In genomic region chr4:153416456-153416855, GRCh38 we compare ENCODE assay signal across 6 cellular contexts. TPM values are rescaled to one million over a fixed set of nuclear protein-coding genes. Genes with fewer than 3 reads are reported as not detected.
DNase-seq lines count a peak whose midpoint lies in the region; ATAC-seq, FAIRE-seq and TF ChIP-seq lines count a peak whose summit lies in the region.
"Not testable (repeated sequence)": the region's sequence is repeated elsewhere in the genome, so short reads cannot be mapped to it uniquely, and the experiment has no call there.

No MANE protein-coding gene starts in this region.

- H2BK15ac ChIP-seq in H1 (ENCODE audit: low read length), result not testable (repeated sequence)

- H3K23ac ChIP-seq in H1 (ENCODE audit: insufficient read length), result not testable (repeated sequence)

- H2BK5ac ChIP-seq in H1 (ENCODE audit: low read depth, low read length), result not testable (repeated sequence)

- H3K9me3 Mint-ChIP-seq in osteocyte (ENCODE audit: unreplicated experiment), result not testable (repeated sequence)

- POLR2A ChIA-PET in A549 (lab: Yijun Ruan, JAX), result interaction anchor here (0.6 kb wide), 1 partner anchor 8 kb away, joined by 3 read pairs; no protein-coding TSS in a partner anchor
- POLR2A ChIA-PET in HCT116 (lab: Charles Lee); H1 (lab: Charles Lee; ENCODE audit: partially characterized antibody): not testable (repeated sequence)

- not testable (repeated sequence) for TF ChIP-seq RAD21 in A549 (conservative IDR thresholded peaks at IDR 0.05 in 1 of 2, IDR thresholded peaks at IDR 0.05 in 1 of 2); HCT116 (IDR thresholded peaks at IDR 0.05; ENCODE audit: low read depth); Ishikawa (IDR thresholded peaks at IDR 0.05; ENCODE audit: low read depth); H1 (IDR thresholded peaks at IDR 0.05 in 1 of 2, conservative IDR thresholded peaks at IDR 0.05 in 1 of 2; ENCODE audit: low read depth in 2 of 2, low read length in 2 of 2)

- H3K4me3 ChIP-seq in A549; HCT116 (replicated peaks in 1 of 2; ENCODE audit: low read depth in 1 of 2, low read length in 2 of 2); SU-DHL-6 (ENCODE audit: insufficient read depth, low read length, poor library complexity, severe bottlenecking); H1 (ENCODE audit: extremely low read depth in 1 of 4, insufficient read depth in 2 of 4, low read depth in 3 of 4, low read length in 4 of 4): not testable (repeated sequence)

- H2BK12ac ChIP-seq in H1 (ENCODE audit: low read depth, low read length), result not testable (repeated sequence)

- H3K4ac ChIP-seq in H1 (replicated peaks; ENCODE audit: insufficient read length, low read depth, low read length), result not testable (repeated sequence)

- not testable (repeated sequence) for TF ChIP-seq POLR2A in A549 (IDR thresholded peaks at IDR 0.05; ENCODE audit: low read length); HCT116 (IDR thresholded peaks at IDR 0.05; ENCODE audit: borderline replicate concordance, extremely low read depth, insufficient read depth, insufficient read length); H1 (IDR thresholded peaks at IDR 0.05; ENCODE audit: control extremely low read depth in 1 of 2, low read depth in 2 of 2, low read length in 2 of 2)

- not testable (repeated sequence) for H3K9ac ChIP-seq in HCT116 (ENCODE audit: low read length); SU-DHL-6 (ENCODE audit: low read length); H1 (replicated peaks in 1 of 4; ENCODE audit: extremely low read depth in 1 of 4, low read depth in 3 of 4, low read length in 3 of 4)

- not testable (repeated sequence) for BruUV-seq in HCT116 (replicated peaks; lab: Mats Ljungman, UMichigan)

- H4K8ac ChIP-seq in H1 (ENCODE audit: extremely low read depth, insufficient read depth, low read length), result not testable (repeated sequence)

- H2AFZ ChIP-seq in HCT116 (ENCODE audit: low read depth, low read length, poor library complexity, severe bottlenecking); SU-DHL-6 (ENCODE audit: low read depth, low read length, severe bottlenecking); H1 (ENCODE audit: low read length): not testable (repeated sequence)

- not testable (repeated sequence) for H3K4me2 ChIP-seq in A549; HCT116 (ENCODE audit: low read length); H1 (ENCODE audit: insufficient read depth in 1 of 2, low read depth in 2 of 2, low read length in 2 of 2)
- peak overlapping the region; percentile 21 for H3K4me2 ChIP-seq in SU-DHL-6 (ENCODE audit: low read depth, low read length, poor library complexity, severe bottlenecking)

- H2AK5ac ChIP-seq in H1 (ENCODE audit: low read depth, low read length), result not testable (repeated sequence)

- H3K79me2 ChIP-seq in HCT116 (ENCODE audit: insufficient read depth, low read length); SU-DHL-6 (ENCODE audit: insufficient read depth, low read length); H1 (ENCODE audit: control insufficient read depth in 1 of 2, insufficient read depth in 2 of 2, low read length in 2 of 2): not testable (repeated sequence)

- intact Hi-C loops in HCT116 (cut with micrococcal nuclease), result not testable (repeated sequence)

- not testable (repeated sequence) for H3K23me2 ChIP-seq in H1 (ENCODE audit: low read depth, low read length)

- not testable (repeated sequence) for H3K18ac ChIP-seq in H1 (ENCODE audit: extremely low read depth, low read length)

- not testable (repeated sequence) for H3K36me3 ChIP-seq in HCT116 (ENCODE audit: control insufficient read depth in 1 of 2, insufficient read depth in 2 of 2, low read length in 2 of 2); SU-DHL-6 (ENCODE audit: low read length); H1 (ENCODE audit: control insufficient read depth in 2 of 4, insufficient read depth in 4 of 4, low read length in 3 of 4)

- CTCF ChIA-PET in A549 (lab: Yijun Ruan, JAX); HCT116 (lab: Charles Lee): not testable (repeated sequence)
- CTCF ChIA-PET in H1 (lab: Charles Lee; ENCODE audit: partially characterized antibody), result interaction anchor here (0.6 to 1.4 kb wide), 6 partner anchors 16 to 227 kb away, joined by 3 to 7 read pairs (median 3); no protein-coding TSS in a partner anchor

- H3K14ac ChIP-seq in H1 (ENCODE audit: insufficient read length), result not testable (repeated sequence)

- H3K27me3 ChIP-seq in HCT116 (ENCODE audit: insufficient read depth, low read length); SU-DHL-6 (ENCODE audit: low read length); H1 (replicated peaks in 1 of 4; ENCODE audit: control insufficient read depth in 3 of 4, extremely low read depth in 1 of 4, insufficient read depth in 3 of 4, low read length in 3 of 4): not testable (repeated sequence)

- not testable (repeated sequence) for H3K9me3 ChIP-seq in A549; HCT116 (ENCODE audit: control insufficient read depth in 1 of 2, insufficient read depth in 1 of 2, low read depth in 1 of 2, low read length in 2 of 2); SU-DHL-6 (ENCODE audit: insufficient read depth, low read length); H1 (ENCODE audit: insufficient read depth in 2 of 2, low read depth in 1 of 2, low read length in 1 of 2)

- H3K4me1 ChIP-seq in A549; HCT116 (ENCODE audit: control insufficient read depth in 1 of 2, insufficient read depth in 2 of 2, low read length in 2 of 2); H1 (replicated peaks in 1 of 4; ENCODE audit: control insufficient read depth in 3 of 4, insufficient read depth in 4 of 4, low read length in 3 of 4): not testable (repeated sequence)

- DNase-seq in A549 (ENCODE audit: low read depth in 1 of 2, low spot score in 1 of 2); HCT116 (ENCODE audit: low read depth, low spot score); H1 (ENCODE audit: low read depth in 1 of 2, low spot score in 2 of 2): not testable (repeated sequence)
- peak; percentile 11 for DNase-seq in osteocyte (ENCODE audit: extremely low spot score, unreplicated experiment)

- H3K4me1 Mint-ChIP-seq in osteocyte (ENCODE audit: unreplicated experiment), result peaks cover 19% of the 10 kb centered on the region

- not testable (repeated sequence) for ATAC-seq in A549, HCT116

- H4K91ac ChIP-seq in H1 (replicated peaks; ENCODE audit: insufficient read length, low read length), result not testable (repeated sequence)

- not testable (repeated sequence) for H2BK120ac ChIP-seq in H1 (replicated peaks; ENCODE audit: low read depth, low read length)

- TF ChIP-seq CTCF in A549 (IDR thresholded peaks at IDR 0.05); HCT116 (IDR thresholded peaks at IDR 0.05 in 2 of 3, conservative IDR thresholded peaks at IDR 0.05 in 1 of 3; ENCODE audit: borderline replicate concordance in 1 of 3, insufficient read depth in 1 of 3, low read depth in 2 of 3, low read length in 2 of 3); SU-DHL-6 (IDR thresholded peaks at IDR 0.05; ENCODE audit: insufficient read depth, low read length, poor library complexity, severe bottlenecking); H1 (IDR thresholded peaks at IDR 0.05; ENCODE audit: control extremely low read depth in 1 of 3, insufficient read depth in 1 of 3, low read depth in 1 of 3, low read length in 3 of 3); osteocyte (IDR thresholded peaks at IDR 0.05): not testable (repeated sequence)

- peaks cover 68% of the 10 kb centered on the region for H3F3A ChIP-seq in SU-DHL-6 (ENCODE audit: insufficient read depth)

- RAD21 ChIA-PET in HCT116 (lab: Charles Lee; ENCODE audit: low non-redundant PET in 1 of 2, low total read pairs in 2 of 2, uncharacterized antibody in 2 of 2, unreplicated experiment in 2 of 2), result interaction anchor here in 1 of 2 experiments (0.7 kb wide), 1 partner anchor 166 kb away, joined by 5 read pairs; no protein-coding TSS in a partner anchor

- H3K4me3 Mint-ChIP-seq in osteocyte (ENCODE audit: unreplicated experiment), result not testable (repeated sequence)

- not testable (repeated sequence) for H4K5ac ChIP-seq in H1 (ENCODE audit: insufficient read length, low read depth, low read length)

- not testable (repeated sequence) for H4K20me1 ChIP-seq in HCT116 (ENCODE audit: insufficient read depth); SU-DHL-6 (ENCODE audit: low read depth, low read length); H1 (replicated peaks in 1 of 2; ENCODE audit: control insufficient read depth in 1 of 2, insufficient read depth in 2 of 2, low read length in 2 of 2)

- TF ChIP-seq EP300 in A549 (IDR thresholded peaks at IDR 0.05); Ishikawa (IDR thresholded peaks at IDR 0.05; ENCODE audit: borderline replicate concordance); H1 (IDR thresholded peaks at IDR 0.05; ENCODE audit: borderline replicate concordance in 1 of 2, low read depth in 2 of 2, low read length in 2 of 2): not testable (repeated sequence)

- not testable (repeated sequence) for FAIRE-seq in A549 (lab: Jason Lieb, UNC); H1 (lab: Jason Lieb, UNC)

- H3K56ac ChIP-seq in H1 (replicated peaks; ENCODE audit: insufficient read length, low read depth, low read length), result not testable (repeated sequence)

- H3K27ac Mint-ChIP-seq in osteocyte (ENCODE audit: unreplicated experiment), result not testable (repeated sequence)

- not testable (repeated sequence) for H3K27ac ChIP-seq in A549; HCT116 (ENCODE audit: low read depth, low read length); H1 (ENCODE audit: low read depth, low read length)
- peak overlapping the region; percentile 83 for H3K27ac ChIP-seq in SU-DHL-6 (ENCODE audit: low read depth, low read length)

- not testable (repeated sequence) for H3K27me3 Mint-ChIP-seq in osteocyte (ENCODE audit: unreplicated experiment)

- WGBS in A549 (ENCODE audit: missing lambda C conversion rate), result 89% methylated on average over 8 of the region's 8 CpGs
- 92% methylated on average over 8 of the region's 8 CpGs; no CpG with 5 or more reads in 1 of the 2 experiments for WGBS in H1 (ENCODE audit: extremely low coverage in 1 of 2, insufficient coverage in 1 of 2, insufficient read length in 1 of 2, insufficient replicate concordance in 2 of 2, low coverage in 1 of 2, low lambda C conversion rate in 2 of 2, missing lambda C conversion rate in 1 of 2), 2 experiments

- not testable (repeated sequence) for H3K36me3 Mint-ChIP-seq in osteocyte (ENCODE audit: unreplicated experiment)

- H2BK20ac ChIP-seq in H1 (ENCODE audit: low read length), result not testable (repeated sequence)

- H3K79me1 ChIP-seq in H1 (ENCODE audit: low read depth, low read length), result not testable (repeated sequence)

- H3K9me2 ChIP-seq in HCT116 (ENCODE audit: insufficient read depth); SU-DHL-6 (replicated peaks; ENCODE audit: insufficient read depth, low read length): not testable (repeated sequence)

RNA-seq across cellular contexts. Expression of gene TMEM131L, which starts 49.7 kb away (rescaled TPM):
- polyA plus RNA-seq in A549 (2011; rRNA removed) (5.0 and 6.3 TPM in 2 replicates), A549 (2017; fragmentation: RNase III; extraction: RNeasy Plus Mini Kit Qiagen cat#74134 plus additional on column Dnase treatment) (3.4 to 4.5 TPM (median 3.9 TPM) in 3 replicates), H1 (2011; rRNA removed) (11.2 and 14.3 TPM in 2 replicates)
- 1.9 and 2.3 TPM in 2 replicates for polyA plus RNA-seq in A549 (2012; cell fraction: cytosol; rRNA removed)
- polyA plus RNA-seq in A549 (2012; cell fraction: nucleus; rRNA removed), result 5.4 and 8.8 TPM in 2 replicates
- polyA minus RNA-seq in A549 (2011; rRNA and poly(A)+ RNA removed), result 9.0 and 10.5 TPM in 2 replicates
- total RNA-seq in HCT116 (2021; ENCODE audit: unreplicated experiment) (19.7 TPM), osteocyte (6.4 and 8.6 TPM in 2 replicates)
- 5.1 and 6.6 TPM in 2 replicates for polyA plus RNA-seq in HCT116 (2012)
- total RNA-seq in H1 (2021; fragmentation: NEBNext Ultra II Directional; extraction: Animal tissue kit (Norgen Biotek cat#: 25700)), result 25.3 and 26.1 TPM in 2 replicates
- polyA plus RNA-seq in H1 (2011; cell fraction: cytosol; rRNA removed), result 11.0 TPM
- 22.8 TPM for polyA plus RNA-seq in H1 (2011; cell fraction: nucleus; rRNA removed)
- 16.2 to 24.8 TPM (median 18.3 TPM) in 4 replicates for polyA plus RNA-seq in H1 (2012, experiment 1 of 2)
- polyA plus RNA-seq in H1 (2012, experiment 2 of 2), result 1.9 TPM
- 35.4 TPM for polyA plus RNA-seq in H1 (2013, experiment 1 of 2)
- 33.9 TPM for polyA plus RNA-seq in H1 (2013, experiment 2 of 2)
- 23.5 and 54.9 TPM in 2 replicates for polyA minus RNA-seq in H1 (2011; rRNA and poly(A)+ RNA removed)
- polyA minus RNA-seq in H1 (2011; cell fraction: cytosol; rRNA and poly(A)+ RNA removed), result 15.8 TPM
- 50.4 TPM for polyA minus RNA-seq in H1 (2011; cell fraction: nucleus; rRNA and poly(A)+ RNA removed)
